15 cellular contexts compared by ENCODE assay signal in the genomic region with DNA sequence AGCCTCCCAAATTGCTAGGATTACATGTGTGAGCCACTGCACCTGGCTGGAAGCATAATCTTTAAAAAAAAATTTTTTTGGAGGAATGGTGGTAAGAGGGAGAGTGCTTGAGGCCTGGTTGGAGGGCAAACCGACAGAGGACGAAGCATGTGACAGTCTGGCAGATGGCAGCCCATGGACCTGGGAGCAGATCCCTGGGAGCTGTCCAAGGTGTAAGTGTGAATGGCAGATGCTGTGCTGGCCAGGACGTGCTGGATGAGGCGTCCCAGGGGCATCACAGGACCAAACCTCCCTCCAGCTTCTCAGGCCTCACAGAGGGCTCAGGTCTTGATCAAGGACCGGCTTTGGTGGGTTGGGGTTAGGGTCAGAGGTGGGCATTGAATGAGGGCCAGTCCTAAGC.
DNase-seq lines count a peak whose midpoint lies in the region; ATAC-seq and TF ChIP-seq lines count a peak whose summit lies in the region.
"Had no signal": no experiment of that assay in that cellular context is flagged by ENCODE, and none has a peak within 500 bp of the region (broad histone marks: within the 10 kb centered on the region; RNA-seq: fewer than 3 reads in every experiment).

No MANE protein-coding gene starts in this region.

- no peak overlapping the region for H3K4me3 Mint-ChIP-seq in MCF 10A (ENCODE audit: unreplicated experiment)
- H3K4me3 Mint-ChIP-seq: naive B cell had no signal

- H3K4me1 ChIP-seq in left ventricle myocardium inferior (peaks cover 55% of the 10 kb centered on the region), testis (peaks cover 51% of the 10 kb centered on the region)

- no peaks in the 10 kb centered on the region for H3K9me3 Mint-ChIP-seq in MCF 10A (ENCODE audit: unreplicated experiment)

- TF ChIP-seq CTCF in MCF 10A (IDR thresholded peaks at IDR 0.05; ENCODE audit: unreplicated experiment) (no peak), left ventricle myocardium inferior (IDR thresholded peaks at IDR 0.05; ENCODE audit: borderline replicate concordance) (no peak), testis (IDR thresholded peaks at IDR 0.05) (no peak)

- H3K4me3 ChIP-seq in left ventricle myocardium inferior = no peak overlapping the region
- H3K4me3 ChIP-seq in testis = no peak overlapping the region
- H3K4me3 ChIP-seq: esophagus squamous epithelium, tibial artery had no signal

- peak; percentile 71 for ATAC-seq in SK-N-SH treated with all-trans-retinoic acid at 6 μM for 48 hours
- no peak for ATAC-seq in HG03045 (IDR thresholded peaks at IDR 0.05; ENCODE audit: unreplicated experiment)

- H3K4me1 Mint-ChIP-seq in MCF 10A (ENCODE audit: insufficient read depth, unreplicated experiment) = peaks cover 19% of the 10 kb centered on the region

- H3K9me3 ChIP-seq in left ventricle myocardium inferior (replicated peaks) (peaks cover 21% of the 10 kb centered on the region), testis (no peaks in the 10 kb centered on the region)

- no peaks in the 10 kb centered on the region for H3K27me3 ChIP-seq in left ventricle myocardium inferior (ENCODE audit: low read depth)
- H3K27me3 ChIP-seq in testis = no peaks in the 10 kb centered on the region
- H3K27me3 ChIP-seq: tibial artery had no signal

- CTCF ChIA-PET in MCF 10A (lab: Yijun Ruan, JAX) = interaction anchor here (0.5 to 2.2 kb wide), 5 partner anchors 10 to 76 kb away, joined by 3 to 8 read pairs (median 5); no protein-coding TSS in a partner anchor

- intact Hi-C loops in MCF 10A (cut with micrococcal nuclease) = no loop called here
- intact Hi-C loops in left ventricle myocardium inferior (cut with micrococcal nuclease) = no loop called here
- intact Hi-C loops in testis (cut with DNase I; ENCODE audit: low total_unique reads) = no loop called here

- peak; percentile 65 to 76 for DNase-seq in T47D (ENCODE audit: low read depth in 1 of 2, low spot score in 1 of 2)
- DNase-seq in MCF 10A (ENCODE audit: unreplicated experiment) = no peak
- peak; percentile 66 for DNase-seq in left ventricle myocardium inferior
- no peak for DNase-seq in nucleus accumbens (lab: John Stamatoyannopoulos, UW)
- DNase-seq in testis = no peak
- DNase-seq in NCI-H2227 (lab: John Stamatoyannopoulos, UW; ENCODE audit: unreplicated experiment) = no peak
- DNase-seq: activated CD4-positive, alpha-beta T cell treated with anti-CD3 and anti-CD28 coated beads, Interleukin-2, amount 50 U/mL, for 1 hour; activated gamma-delta T cell; DMS153; esophagus squamous epithelium; naive B cell; NCI-H82; tibial artery had no signal

- WGBS in testis, 2 donors = 68 to 75% methylated on average over 5 of the region's 5 CpGs

- no peaks in the 10 kb centered on the region for H3K36me3 ChIP-seq in left ventricle myocardium inferior
- no peaks in the 10 kb centered on the region for H3K36me3 ChIP-seq in testis (ENCODE audit: low read depth, missing control alignments)
- H3K36me3 ChIP-seq: esophagus squamous epithelium, tibial artery had no signal

- no peaks in the 10 kb centered on the region for H3K27me3 Mint-ChIP-seq in MCF 10A (ENCODE audit: insufficient read depth, unreplicated experiment)

- no peak overlapping the region for H3K27ac Mint-ChIP-seq in MCF 10A (ENCODE audit: low read depth, unreplicated experiment)

- BruUV-seq in MCF 10A (replicated peaks; lab: Mats Ljungman, UMichigan) = no TSS peak

- POLR2A ChIA-PET in MCF 10A (lab: Yijun Ruan, JAX) = interaction anchor here (0.6 to 3.3 kb wide), 3 partner anchors 10 to 187 kb away, joined by 3 to 16 read pairs (median 3); no protein-coding TSS in a partner anchor

- TF ChIP-seq POLR2A in testis (IDR thresholded peaks at IDR 0.05) = no peak

- no peaks in the 10 kb centered on the region for H3K36me3 Mint-ChIP-seq in MCF 10A (ENCODE audit: insufficient read depth, unreplicated experiment)
- H3K36me3 Mint-ChIP-seq: naive B cell had no signal

- in situ Hi-C loops in T47D (cut with HindIII; ENCODE audit: low pct_unique_long_range_greater_than_20kb, low sequenced_read_pairs) = no loop called here

- H3K27ac ChIP-seq in left ventricle myocardium inferior (replicated peaks) (peak overlapping the region; percentile 84), testis (no peak overlapping the region)
- H3K27ac ChIP-seq: tibial artery had no signal

TF ChIP-seq in SK-N-SH treated with all-trans-retinoic acid at 6 μM for 48 hours, 23 proteins besides CTCF, POLR2A, EP300 and RAD21:
- no peak for TF ChIP-seq ZNF70 (CRISPR knock-in tag; IDR thresholded peaks at IDR 0.05)
- no peak for TF ChIP-seq PPARA (CRISPR knock-in tag; IDR thresholded peaks at IDR 0.05; ENCODE audit: borderline replicate concordance)
- no peak for TF ChIP-seq ZFP30 (CRISPR knock-in tag; IDR thresholded peaks at IDR 0.05)
- no peak for TF ChIP-seq TOX (CRISPR knock-in tag; IDR thresholded peaks at IDR 0.05; ENCODE audit: borderline replicate concordance)
- TF ChIP-seq BACH2 (CRISPR knock-in tag; IDR thresholded peaks at IDR 0.05; ENCODE audit: borderline replicate concordance) = no peak
- no peak for TF ChIP-seq ARNTL (CRISPR knock-in tag; IDR thresholded peaks at IDR 0.05; ENCODE audit: borderline replicate concordance, low read depth)
- TF ChIP-seq, protein P1, sequence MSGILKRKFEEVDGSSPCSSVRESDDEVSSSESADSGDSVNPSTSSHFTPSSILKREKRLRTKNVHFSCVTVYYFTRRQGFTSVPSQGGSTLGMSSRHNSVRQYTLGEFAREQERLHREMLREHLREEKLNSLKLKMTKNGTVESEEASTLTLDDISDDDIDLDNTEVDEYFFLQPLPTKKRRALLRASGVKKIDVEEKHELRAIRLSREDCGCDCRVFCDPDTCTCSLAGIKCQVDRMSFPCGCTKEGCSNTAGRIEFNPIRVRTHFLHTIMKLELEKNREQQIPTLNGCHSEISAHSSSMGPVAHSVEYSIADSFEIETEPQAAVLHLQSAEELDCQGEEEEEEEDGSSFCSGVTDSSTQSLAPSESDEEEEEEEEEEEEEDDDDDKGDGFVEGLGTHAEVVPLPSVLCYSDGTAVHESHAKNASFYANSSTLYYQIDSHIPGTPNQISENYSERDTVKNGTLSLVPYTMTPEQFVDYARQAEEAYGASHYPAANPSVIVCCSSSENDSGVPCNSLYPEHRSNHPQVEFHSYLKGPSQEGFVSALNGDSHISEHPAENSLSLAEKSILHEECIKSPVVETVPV (CRISPR knock-in tag; IDR thresholded peaks at IDR 0.05) = no peak
- TF ChIP-seq, protein P2, sequence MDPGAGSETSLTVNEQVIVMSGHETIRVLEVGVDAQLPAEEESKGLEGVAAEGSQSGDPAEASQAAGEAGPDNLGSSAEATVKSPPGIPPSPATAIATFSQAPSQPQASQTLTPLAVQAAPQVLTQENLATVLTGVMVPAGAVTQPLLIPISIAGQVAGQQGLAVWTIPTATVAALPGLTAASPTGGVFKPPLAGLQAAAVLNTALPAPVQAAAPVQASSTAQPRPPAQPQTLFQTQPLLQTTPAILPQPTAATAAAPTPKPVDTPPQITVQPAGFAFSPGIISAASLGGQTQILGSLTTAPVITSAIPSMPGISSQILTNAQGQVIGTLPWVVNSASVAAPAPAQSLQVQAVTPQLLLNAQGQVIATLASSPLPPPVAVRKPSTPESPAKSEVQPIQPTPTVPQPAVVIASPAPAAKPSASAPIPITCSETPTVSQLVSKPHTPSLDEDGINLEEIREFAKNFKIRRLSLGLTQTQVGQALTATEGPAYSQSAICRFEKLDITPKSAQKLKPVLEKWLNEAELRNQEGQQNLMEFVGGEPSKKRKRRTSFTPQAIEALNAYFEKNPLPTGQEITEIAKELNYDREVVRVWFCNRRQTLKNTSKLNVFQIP (CRISPR knock-in tag; IDR thresholded peaks at IDR 0.05; ENCODE audit: borderline replicate concordance, low read depth) = no peak
- TF ChIP-seq, protein P3, sequence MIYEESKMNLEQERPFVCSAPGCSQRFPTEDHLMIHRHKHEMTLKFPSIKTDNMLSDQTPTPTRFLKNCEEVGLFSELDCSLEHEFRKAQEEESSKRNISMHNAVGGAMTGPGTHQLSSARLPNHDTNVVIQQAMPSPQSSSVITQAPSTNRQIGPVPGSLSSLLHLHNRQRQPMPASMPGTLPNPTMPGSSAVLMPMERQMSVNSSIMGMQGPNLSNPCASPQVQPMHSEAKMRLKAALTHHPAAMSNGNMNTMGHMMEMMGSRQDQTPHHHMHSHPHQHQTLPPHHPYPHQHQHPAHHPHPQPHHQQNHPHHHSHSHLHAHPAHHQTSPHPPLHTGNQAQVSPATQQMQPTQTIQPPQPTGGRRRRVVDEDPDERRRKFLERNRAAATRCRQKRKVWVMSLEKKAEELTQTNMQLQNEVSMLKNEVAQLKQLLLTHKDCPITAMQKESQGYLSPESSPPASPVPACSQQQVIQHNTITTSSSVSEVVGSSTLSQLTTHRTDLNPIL (CRISPR knock-in tag; IDR thresholded peaks at IDR 0.05; ENCODE audit: low read depth) = no peak
- TF ChIP-seq, protein P4, sequence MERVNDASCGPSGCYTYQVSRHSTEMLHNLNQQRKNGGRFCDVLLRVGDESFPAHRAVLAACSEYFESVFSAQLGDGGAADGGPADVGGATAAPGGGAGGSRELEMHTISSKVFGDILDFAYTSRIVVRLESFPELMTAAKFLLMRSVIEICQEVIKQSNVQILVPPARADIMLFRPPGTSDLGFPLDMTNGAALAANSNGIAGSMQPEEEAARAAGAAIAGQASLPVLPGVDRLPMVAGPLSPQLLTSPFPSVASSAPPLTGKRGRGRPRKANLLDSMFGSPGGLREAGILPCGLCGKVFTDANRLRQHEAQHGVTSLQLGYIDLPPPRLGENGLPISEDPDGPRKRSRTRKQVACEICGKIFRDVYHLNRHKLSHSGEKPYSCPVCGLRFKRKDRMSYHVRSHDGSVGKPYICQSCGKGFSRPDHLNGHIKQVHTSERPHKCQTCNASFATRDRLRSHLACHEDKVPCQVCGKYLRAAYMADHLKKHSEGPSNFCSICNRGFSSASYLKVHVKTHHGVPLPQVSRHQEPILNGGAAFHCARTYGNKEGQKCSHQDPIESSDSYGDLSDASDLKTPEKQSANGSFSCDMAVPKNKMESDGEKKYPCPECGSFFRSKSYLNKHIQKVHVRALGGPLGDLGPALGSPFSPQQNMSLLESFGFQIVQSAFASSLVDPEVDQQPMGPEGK (CRISPR knock-in tag; IDR thresholded peaks at IDR 0.05; ENCODE audit: borderline replicate concordance) = no peak

Comparison
In these comparisons a context has a peak if more than half of its experiments do, and no peak if none do; other contexts are left out.
1. DNase-seq: peak in T47D (2 of 2) and left ventricle myocardium inferior (single experiment); none in MCF 10A (single experiment), nucleus accumbens (0 of 56), testis (single experiment) and NCI-H2227 (single experiment).